In genomic region chr1:232923739-232924386, GRCh38 we compare ENCODE assay signal across 9 cellular contexts. TPM values are rescaled to one million over a fixed set of nuclear protein-coding genes. Genes with fewer than 3 reads are reported as not detected.
DNase-seq lines count a peak whose midpoint lies in the region; ATAC-seq and TF ChIP-seq lines count a peak whose summit lies in the region.
"Had no signal": no experiment of that assay in that cellular context is flagged by ENCODE, and none has a peak within 500 bp of the region (broad histone marks: within the 10 kb centered on the region; RNA-seq: fewer than 3 reads in every experiment).

No MANE protein-coding gene starts in this region.

- TF ChIP-seq CTCF in chondrocyte (IDR thresholded peaks at IDR 0.05): no peak

- H3K4me3 Mint-ChIP-seq in central memory CD8-positive, alpha-beta T cell: peak overlapping the region; percentile 71
- no peak overlapping the region for H3K4me3 Mint-ChIP-seq in chondrocyte (ENCODE audit: unreplicated experiment)
- H3K4me3 Mint-ChIP-seq in stimulated activated memory B cell treated with anti-CD40 and anti-IgM and Interleukin-4, amounts not matched to agents 10 μg/mL and 1 μg/mL and 100 μg/mL, for 72 hours: no peak overlapping the region

- H3K9me3 Mint-ChIP-seq in central memory CD8-positive, alpha-beta T cell: no peaks in the 10 kb centered on the region
- no peaks in the 10 kb centered on the region for H3K9me3 Mint-ChIP-seq in chondrocyte (ENCODE audit: low read depth)
- H3K9me3 Mint-ChIP-seq in stimulated activated memory B cell treated with anti-CD40 and anti-IgM and Interleukin-4, amounts not matched to agents 10 μg/mL and 1 μg/mL and 100 μg/mL, for 72 hours: peaks cover 3% of the 10 kb centered on the region

- DNase-seq in activated T-cell treated with anti-CD3 and anti-CD28 coated beads for 24 hours (ENCODE audit: low read depth): peak; percentile 23
- no peak for DNase-seq in activated T-cell treated with anti-CD3 and anti-CD28 coated beads for 4 hours
- peak; percentile 11 for DNase-seq in T follicular helper cell (ENCODE audit: low read depth)
- peak in 1 of 2 donors; percentile 53 for DNase-seq in central memory CD8-positive, alpha-beta T cell (ENCODE audit: low spot score in 2 of 2)
- DNase-seq in DMS 273 (lab: John Stamatoyannopoulos, UW; ENCODE audit: unreplicated experiment): no peak
- no peak for DNase-seq in chondrocyte (ENCODE audit: low spot score)
- DNase-seq: caudate nucleus had no signal

- H3K4me1 Mint-ChIP-seq in central memory CD8-positive, alpha-beta T cell: peaks cover 33% of the 10 kb centered on the region
- peaks cover 24% of the 10 kb centered on the region for H3K4me1 Mint-ChIP-seq in chondrocyte (ENCODE audit: low read depth)
- H3K4me1 Mint-ChIP-seq in stimulated activated memory B cell treated with anti-CD40 and anti-IgM and Interleukin-4, amounts not matched to agents 10 μg/mL and 1 μg/mL and 100 μg/mL, for 72 hours: no peaks in the 10 kb centered on the region

- peak; percentile 97 for ATAC-seq in central memory CD8-positive, alpha-beta T cell (replicated peaks; ENCODE audit: extremely low read depth, poor library complexity, severe bottlenecking)
- ATAC-seq in stimulated activated memory B cell treated with anti-CD40 and anti-IgM and Interleukin-4, amounts not matched to agents 10 μg/mL and 1 μg/mL and 100 μg/mL, for 72 hours: no peak
- no peak for ATAC-seq in GM18861 (IDR thresholded peaks at IDR 0.05; ENCODE audit: unreplicated experiment)

- H3K36me3 Mint-ChIP-seq in central memory CD8-positive, alpha-beta T cell (ENCODE audit: insufficient read depth): peaks cover 2% of the 10 kb centered on the region
- no peaks in the 10 kb centered on the region for H3K36me3 Mint-ChIP-seq in chondrocyte (ENCODE audit: low read depth)
- H3K36me3 Mint-ChIP-seq in stimulated activated memory B cell treated with anti-CD40 and anti-IgM and Interleukin-4, amounts not matched to agents 10 μg/mL and 1 μg/mL and 100 μg/mL, for 72 hours: no peaks in the 10 kb centered on the region

- peak overlapping the region; percentile 76 for H3K27ac Mint-ChIP-seq in central memory CD8-positive, alpha-beta T cell (ENCODE audit: low read depth)
- H3K27ac Mint-ChIP-seq in chondrocyte (ENCODE audit: unreplicated experiment): no peak overlapping the region
- H3K27ac Mint-ChIP-seq in stimulated activated memory B cell treated with anti-CD40 and anti-IgM and Interleukin-4, amounts not matched to agents 10 μg/mL and 1 μg/mL and 100 μg/mL, for 72 hours: no peak overlapping the region

- H3K27me3 Mint-ChIP-seq in central memory CD8-positive, alpha-beta T cell: no peaks in the 10 kb centered on the region
- no peaks in the 10 kb centered on the region for H3K27me3 Mint-ChIP-seq in chondrocyte (ENCODE audit: low read depth)
- H3K27me3 Mint-ChIP-seq in stimulated activated memory B cell treated with anti-CD40 and anti-IgM and Interleukin-4, amounts not matched to agents 10 μg/mL and 1 μg/mL and 100 μg/mL, for 72 hours: peaks cover 9% of the 10 kb centered on the region

RNA-seq across cellular contexts. Expression of gene NTPCR, which starts 26.5 kb away (rescaled TPM):
- total RNA-seq in chondrocyte: 24.8 to 39.6 TPM (median 28.5 TPM) in 3 replicates

Comparison
In these comparisons a context has a peak if more than half of its experiments do, and no peak if none do; other contexts are left out.
1. DNase-seq: peak in activated T-cell treated with anti-CD3 and anti-CD28 coated beads for 24 hours (single experiment) and T follicular helper cell (single experiment); none in activated T-cell treated with anti-CD3 and anti-CD28 coated beads for 4 hours (single experiment), DMS 273 (single experiment) and chondrocyte (single experiment).